Comparison of ENCODE assay signal across 8 cellular contexts in genomic region chr4:112633477-112634235, GRCh38. TPM values are rescaled to one million over a fixed set of nuclear protein-coding genes. Genes with fewer than 3 reads are reported as not detected.
A peak's percentile ranks its signal among the peaks of the same experiment; 100 is the strongest.
DNase-seq lines count a peak whose midpoint lies in the region; ATAC-seq and TF ChIP-seq lines count a peak whose summit lies in the region.

No MANE protein-coding gene starts in this region.

- H2AFZ ChIP-seq in osteoblast (ENCODE audit: low read length), result peak overlapping the region; percentile 89

- CTCF ChIA-PET in BJ (lab: Yijun Ruan, JAX), result interaction anchor here (0.7 to 1.6 kb wide), 4 partner anchors 129 to 305 kb away, joined by 3 to 9 read pairs (median 6); no protein-coding TSS in a partner anchor

- peak; percentile 50 for TF ChIP-seq CTCF in BJ (IDR thresholded peaks at IDR 0.05; ENCODE audit: insufficient read depth, low read depth, low read length)
- peak; percentile 58 for TF ChIP-seq CTCF in osteoblast (IDR thresholded peaks at IDR 0.05; ENCODE audit: extremely low read depth, low read depth, low read length)

- no peaks in the 10 kb centered on the region for H3K9me3 ChIP-seq in osteoblast (ENCODE audit: low read depth, low read length)

- H3K4me3 ChIP-seq in BJ (ENCODE audit: low read depth, low read length) (no peak overlapping the region), osteoblast (ENCODE audit: insufficient read depth, low read length) (peak overlapping the region; percentile 9)

- peak overlapping the region; percentile 32 for H3K27ac ChIP-seq in osteoblast (ENCODE audit: low read depth, low read length)

- POLR2A ChIA-PET in BJ (lab: Charles Lee), result no interaction called here

- no peak for DNase-seq in BJ (ENCODE audit: low read depth)
- peak; percentile 12 for DNase-seq in NCI-H526 treated with DMSO at 0.1 percent for 48 hours (lab: John Stamatoyannopoulos, UW)
- peak; percentile 56 for DNase-seq in dermis blood vessel endothelial cell
- peak; percentile 69 for DNase-seq in osteoblast (ENCODE audit: insufficient read length, low spot score, missing footprints)
- no peak for DNase-seq in ecto neural progenitor cell (ENCODE audit: low spot score)
- DNase-seq in activated naive CD4-positive, alpha-beta T cell (lab: John Stamatoyannopoulos, UW), result no peak

- H3K79me2 ChIP-seq in osteoblast (ENCODE audit: insufficient read depth, low read length), result peaks cover 33% of the 10 kb centered on the region

- peaks cover 20% of the 10 kb centered on the region for H3K4me1 ChIP-seq in osteoblast (ENCODE audit: insufficient read depth, low read length)

- peak; percentile 25 for ATAC-seq in GM18861 (IDR thresholded peaks at IDR 0.05; ENCODE audit: unreplicated experiment)
- no peak for ATAC-seq in GM21515 (IDR thresholded peaks at IDR 0.05; ENCODE audit: unreplicated experiment)

- H3K27me3 ChIP-seq in BJ (ENCODE audit: control insufficient read depth, insufficient read depth, low read length) (no peaks in the 10 kb centered on the region), osteoblast (ENCODE audit: insufficient read depth, low read length) (no peaks in the 10 kb centered on the region)

- no peaks in the 10 kb centered on the region for H3K36me3 ChIP-seq in BJ (ENCODE audit: control insufficient read depth, insufficient read depth, low read length)
- H3K36me3 ChIP-seq in osteoblast (ENCODE audit: insufficient read depth, low read length), result no peaks in the 10 kb centered on the region

- peak overlapping the region; percentile 66 for H3K4me2 ChIP-seq in osteoblast (ENCODE audit: insufficient read depth, low read length)

- H4K20me1 ChIP-seq in osteoblast (ENCODE audit: insufficient read depth, low read length), result no peaks in the 10 kb centered on the region

RNA-seq across cellular contexts. Expression of gene ZGRF1, which starts 3.1 kb away (rescaled TPM):
- polyA plus RNA-seq in BJ (2011; rRNA removed), result 1.4 and 3.0 TPM in 2 replicates
- polyA minus RNA-seq in BJ (2011; rRNA and poly(A)+ RNA removed), result 1.4 and 1.9 TPM in 2 replicates
- total RNA-seq in dermis blood vessel endothelial cell, result 12.9 and 16.9 TPM in 2 replicates
- total RNA-seq in osteoblast, result 5.8 and 7.1 TPM in 2 replicates

RNA-seq across cellular contexts. Expression of gene LARP7, which starts 3.3 kb away (rescaled TPM):
- polyA plus RNA-seq in BJ (2011; rRNA removed), result 6.3 and 18.1 TPM in 2 replicates
- 2.0 and 2.5 TPM in 2 replicates for polyA minus RNA-seq in BJ (2011; rRNA and poly(A)+ RNA removed)
- total RNA-seq in dermis blood vessel endothelial cell (20.4 and 28.8 TPM in 2 replicates), osteoblast (29.2 and 32.2 TPM in 2 replicates)

Comparison
In these comparisons a context has a peak if more than half of its experiments do, and no peak if none do; other contexts are left out.
1. DNase-seq: peak in NCI-H526 treated with DMSO at 0.1 percent for 48 hours (single experiment), dermis blood vessel endothelial cell (single experiment) and osteoblast (single experiment); none in BJ (single experiment), ecto neural progenitor cell (single experiment) and activated naive CD4-positive, alpha-beta T cell (0 of 4).